Comparison of ENCODE assay signal across 22 cellular contexts in the genomic region with DNA sequence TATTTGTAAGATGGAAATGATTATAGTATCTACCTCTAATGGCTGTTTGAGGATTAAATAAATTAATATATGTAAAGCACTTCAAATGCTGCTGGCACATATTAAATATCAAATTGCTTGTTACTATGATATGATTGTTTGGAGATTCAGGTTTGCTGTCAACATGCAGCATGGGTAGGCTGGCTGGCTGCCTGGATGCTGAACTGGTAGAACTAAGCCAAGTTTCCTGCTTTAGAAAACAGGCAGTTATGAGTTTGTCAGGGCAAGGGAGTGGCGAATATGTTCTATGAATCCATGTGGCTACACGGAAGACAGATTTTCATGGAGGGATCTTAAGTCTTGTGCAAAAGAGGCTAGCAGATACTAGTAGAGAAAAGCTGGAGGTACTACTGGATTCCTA.
DNase-seq lines count a peak whose midpoint lies in the region; ATAC-seq and TF ChIP-seq lines count a peak whose summit lies in the region.
"Had no signal": no experiment of that assay in that cellular context is flagged by ENCODE, and none has a peak within 500 bp of the region (broad histone marks: within the 10 kb centered on the region; RNA-seq: fewer than 3 reads in every experiment).

No MANE protein-coding gene starts in this region.

- intact Hi-C loops in lower lobe of right lung (cut with DNase I): no loop called here

- no peak for TF ChIP-seq CTCF in lower lobe of right lung (IDR thresholded peaks at IDR 0.05)

- no peaks in the 10 kb centered on the region for H3K4me1 ChIP-seq in lower lobe of right lung
- H3K4me1 ChIP-seq: HAP-1 had no signal

- ATAC-seq in lower lobe of right lung (no peak), GM18907 (IDR thresholded peaks at IDR 0.05; ENCODE audit: unreplicated experiment) (no peak)
- ATAC-seq in stimulated activated memory B cell treated with anti-CD40 and anti-IgM and Interleukin-4, amounts not matched to agents 10 μg/mL and 1 μg/mL and 100 μg/mL, for 72 hours: no peak

- no peaks in the 10 kb centered on the region for H3K27me3 ChIP-seq in lower lobe of right lung (ENCODE audit: low read depth)

- DNase-seq in Ammon's horn (ENCODE audit: low spot score): peak; percentile 66
- DNase-seq in COR-L47 (lab: John Stamatoyannopoulos, UW): peak; percentile 22
- DNase-seq in NCI-H1694 treated with DMSO at 0.1 percent for 48 hours (lab: John Stamatoyannopoulos, UW): peak; percentile 19
- peak; percentile 47 for DNase-seq in lower lobe of right lung
- no peak for DNase-seq in RPMI8226
- DNase-seq: ACHN, AML-193, DND-41, GM23248, NCI-H1048, NCI-H187 treated with DMSO at 0.1 percent for 48 hours, NCI-H2171, NCI-H446 treated with DMSO at 0.1 percent for 48 hours, OCI-M1, SHP77 treated with DMSO at 0.1 percent for 48 hours, SK-N-SH had no signal

- no peaks in the 10 kb centered on the region for H3K27me3 Mint-ChIP-seq in stimulated activated memory B cell treated with anti-CD40 and anti-IgM and Interleukin-4, amounts not matched to agents 10 μg/mL and 1 μg/mL and 100 μg/mL, for 72 hours

- H3K4me3 Mint-ChIP-seq in stimulated activated memory B cell treated with anti-CD40 and anti-IgM and Interleukin-4, amounts not matched to agents 10 μg/mL and 1 μg/mL and 100 μg/mL, for 72 hours: no peak overlapping the region
- H3K4me3 Mint-ChIP-seq: CD14-positive monocyte had no signal

- no peaks in the 10 kb centered on the region for H3K36me3 Mint-ChIP-seq in stimulated activated memory B cell treated with anti-CD40 and anti-IgM and Interleukin-4, amounts not matched to agents 10 μg/mL and 1 μg/mL and 100 μg/mL, for 72 hours
- H3K36me3 Mint-ChIP-seq: CD14-positive monocyte had no signal

- H3K4me3 ChIP-seq in lower lobe of right lung: no peak overlapping the region
- H3K4me3 ChIP-seq: GM23248, HAP-1 had no signal

- H3K27ac ChIP-seq in lower lobe of right lung: no peak overlapping the region
- H3K27ac ChIP-seq: GM23248, HL-60, KMS-11 had no signal

- H3K27ac Mint-ChIP-seq in stimulated activated memory B cell treated with anti-CD40 and anti-IgM and Interleukin-4, amounts not matched to agents 10 μg/mL and 1 μg/mL and 100 μg/mL, for 72 hours: no peak overlapping the region
- H3K27ac Mint-ChIP-seq: CD14-positive monocyte had no signal

- no peaks in the 10 kb centered on the region for H3K4me1 Mint-ChIP-seq in stimulated activated memory B cell treated with anti-CD40 and anti-IgM and Interleukin-4, amounts not matched to agents 10 μg/mL and 1 μg/mL and 100 μg/mL, for 72 hours
- H3K4me1 Mint-ChIP-seq: CD14-positive monocyte had no signal

- no peaks in the 10 kb centered on the region for H3K9me3 Mint-ChIP-seq in stimulated activated memory B cell treated with anti-CD40 and anti-IgM and Interleukin-4, amounts not matched to agents 10 μg/mL and 1 μg/mL and 100 μg/mL, for 72 hours

- H3K9me3 ChIP-seq in lower lobe of right lung: no peaks in the 10 kb centered on the region
- H3K9me3 ChIP-seq: HAP-1, SK-N-SH had no signal

- no peaks in the 10 kb centered on the region for H3K36me3 ChIP-seq in lower lobe of right lung
- H3K36me3 ChIP-seq: HAP-1 had no signal
